ENCODE assay signal across 1 cellular context in the genomic region with DNA sequence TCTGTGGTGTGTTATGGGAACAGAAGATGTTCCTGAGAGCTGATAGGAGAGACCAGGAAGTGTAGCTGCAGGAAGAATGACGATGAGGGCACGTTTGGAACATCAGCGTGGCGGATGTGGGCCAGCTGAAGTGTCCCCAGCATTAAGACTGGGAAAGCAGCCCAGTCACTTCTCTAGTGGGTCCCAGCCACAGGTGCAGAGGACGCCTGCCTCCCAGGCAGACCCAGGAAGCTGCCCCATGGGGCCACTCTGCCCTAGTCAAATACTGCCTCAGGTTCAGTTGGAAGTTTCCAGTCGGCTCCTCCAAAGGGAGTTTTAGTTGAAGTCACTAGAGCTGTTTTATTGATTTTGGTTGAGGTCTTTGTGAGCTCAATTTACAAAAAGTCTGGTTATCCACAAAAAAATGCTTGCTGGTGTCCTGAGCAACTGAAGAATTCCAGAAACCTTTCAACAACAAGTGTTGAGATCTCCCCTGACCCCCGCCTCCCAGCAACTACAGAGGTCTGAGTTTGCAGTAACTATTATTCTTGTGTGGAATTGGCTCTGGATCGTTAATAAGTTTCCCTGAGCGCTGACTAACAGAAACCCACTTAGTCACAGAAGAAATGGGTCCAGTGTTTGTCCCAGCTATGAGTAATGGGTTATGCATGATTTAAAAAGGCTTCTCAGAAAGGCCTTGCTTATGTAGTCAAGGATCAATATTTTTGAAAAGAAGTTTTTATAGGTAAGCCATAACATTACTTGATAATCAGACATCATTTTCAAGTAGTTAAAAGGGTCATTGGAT.
A peak's percentile ranks its signal among the peaks of the same experiment; 100 is the strongest.
TF ChIP-seq lines count a peak whose summit lies in the region.

No MANE protein-coding gene starts in this region.

TF ChIP-seq in HepG2, 621 proteins besides CTCF, POLR2A, EP300 and RAD21 (continued from another document and continues in another):
- TF ChIP-seq, protein P1, sequence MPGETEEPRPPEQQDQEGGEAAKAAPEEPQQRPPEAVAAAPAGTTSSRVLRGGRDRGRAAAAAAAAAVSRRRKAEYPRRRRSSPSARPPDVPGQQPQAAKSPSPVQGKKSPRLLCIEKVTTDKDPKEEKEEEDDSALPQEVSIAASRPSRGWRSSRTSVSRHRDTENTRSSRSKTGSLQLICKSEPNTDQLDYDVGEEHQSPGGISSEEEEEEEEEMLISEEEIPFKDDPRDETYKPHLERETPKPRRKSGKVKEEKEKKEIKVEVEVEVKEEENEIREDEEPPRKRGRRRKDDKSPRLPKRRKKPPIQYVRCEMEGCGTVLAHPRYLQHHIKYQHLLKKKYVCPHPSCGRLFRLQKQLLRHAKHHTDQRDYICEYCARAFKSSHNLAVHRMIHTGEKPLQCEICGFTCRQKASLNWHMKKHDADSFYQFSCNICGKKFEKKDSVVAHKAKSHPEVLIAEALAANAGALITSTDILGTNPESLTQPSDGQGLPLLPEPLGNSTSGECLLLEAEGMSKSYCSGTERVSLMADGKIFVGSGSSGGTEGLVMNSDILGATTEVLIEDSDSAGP (CRISPR knock-in tag; IDR thresholded peaks at IDR 0.05; ENCODE audit: borderline replicate concordance) = peak; percentile 41; the same call in 1 of the 2 replicates
- TF ChIP-seq XRCC5 (optimal IDR thresholded peaks at IDR 0.05; ENCODE audit: low read length) (peak; percentile 29), ZBTB38 (CRISPR knock-in tag; IDR thresholded peaks at IDR 0.05) (peak; percentile 73; the same call in 1 of the 2 replicates), NFE2L1 (CRISPR knock-in tag; IDR thresholded peaks at IDR 0.05; ENCODE audit: borderline replicate concordance) (no peak), ZNF672 (CRISPR knock-in tag; IDR thresholded peaks at IDR 0.05) (no peak), ZNF614 (CRISPR knock-in tag; IDR thresholded peaks at IDR 0.05; ENCODE audit: borderline replicate concordance) (peak; percentile 36; the same call in 1 of the 2 replicates), PCBP1 (IDR thresholded peaks at IDR 0.05; ENCODE audit: borderline replicate concordance, low read depth, low read length) (no peak), ZNF768 (CRISPR knock-in tag; IDR thresholded peaks at IDR 0.05) (no peak), SRF (IDR thresholded peaks at IDR 0.05; ENCODE audit: low read depth, low read length) (no peak), HOXA5 (CRISPR knock-in tag; IDR thresholded peaks at IDR 0.05) (no peak), AGO2 (optimal IDR thresholded peaks at IDR 0.05; ENCODE audit: low read depth, low read length) (no peak), ZNF256 (CRISPR knock-in tag; conservative IDR thresholded peaks at IDR 0.05) (no peak), ZNF703 (CRISPR knock-in tag; IDR thresholded peaks at IDR 0.05; ENCODE audit: borderline replicate concordance) (no peak; the same call in 1 of the 2 replicates), FOXJ3 (CRISPR knock-in tag; IDR thresholded peaks at IDR 0.05; ENCODE audit: borderline replicate concordance) (peak; percentile 63; the same call in 1 of the 2 replicates), CBX1 (IDR thresholded peaks at IDR 0.05; ENCODE audit: low read depth) (no peak), ZNF224 (CRISPR knock-in tag; IDR thresholded peaks at IDR 0.05) (no peak), MAFK (conservative IDR thresholded peaks at IDR 0.05 in 1 of 2, IDR thresholded peaks at IDR 0.05 in 1 of 2; ENCODE audit: low read length in 2 of 2) (no peak), STAT5B (CRISPR knock-in tag; IDR thresholded peaks at IDR 0.05) (no peak), ZNF737 (CRISPR knock-in tag; IDR thresholded peaks at IDR 0.05; ENCODE audit: borderline replicate concordance) (no peak), ZNF263 (CRISPR knock-in tag; IDR thresholded peaks at IDR 0.05) (peak; percentile 21; the same call in 1 of the 2 replicates), ZNF24 (IDR thresholded peaks at IDR 0.05) (no peak), ZSCAN9 (CRISPR knock-in tag; IDR thresholded peaks at IDR 0.05; ENCODE audit: borderline replicate concordance) (peak; percentile 36; the same call in 1 of the 2 replicates), LCORL (IDR thresholded peaks at IDR 0.05) (no peak), LCORL (CRISPR knock-in tag; IDR thresholded peaks at IDR 0.05) (peak; percentile 57; the same call in 1 of the 2 replicates), ELF3 (CRISPR knock-in tag; IDR thresholded peaks at IDR 0.05) (peak; percentile 60), ETV5 (CRISPR knock-in tag; IDR thresholded peaks at IDR 0.05; ENCODE audit: borderline replicate concordance) (peak; percentile 80), SP2 (CRISPR knock-in tag; IDR thresholded peaks at IDR 0.05) (no peak), MXI1 (IDR thresholded peaks at IDR 0.05; ENCODE audit: borderline replicate concordance, low read depth, low read length) (peak; percentile 16; the same call in 1 of the 3 replicates), ZNF367 (CRISPR knock-in tag; IDR thresholded peaks at IDR 0.05; ENCODE audit: borderline replicate concordance) (no peak)
- TF ChIP-seq, protein P2, sequence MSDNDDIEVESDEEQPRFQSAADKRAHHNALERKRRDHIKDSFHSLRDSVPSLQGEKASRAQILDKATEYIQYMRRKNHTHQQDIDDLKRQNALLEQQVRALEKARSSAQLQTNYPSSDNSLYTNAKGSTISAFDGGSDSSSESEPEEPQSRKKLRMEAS (IDR thresholded peaks at IDR 0.05) = peak; percentile 35; the same call in 1 of the 2 replicates
- TF ChIP-seq, protein P3, sequence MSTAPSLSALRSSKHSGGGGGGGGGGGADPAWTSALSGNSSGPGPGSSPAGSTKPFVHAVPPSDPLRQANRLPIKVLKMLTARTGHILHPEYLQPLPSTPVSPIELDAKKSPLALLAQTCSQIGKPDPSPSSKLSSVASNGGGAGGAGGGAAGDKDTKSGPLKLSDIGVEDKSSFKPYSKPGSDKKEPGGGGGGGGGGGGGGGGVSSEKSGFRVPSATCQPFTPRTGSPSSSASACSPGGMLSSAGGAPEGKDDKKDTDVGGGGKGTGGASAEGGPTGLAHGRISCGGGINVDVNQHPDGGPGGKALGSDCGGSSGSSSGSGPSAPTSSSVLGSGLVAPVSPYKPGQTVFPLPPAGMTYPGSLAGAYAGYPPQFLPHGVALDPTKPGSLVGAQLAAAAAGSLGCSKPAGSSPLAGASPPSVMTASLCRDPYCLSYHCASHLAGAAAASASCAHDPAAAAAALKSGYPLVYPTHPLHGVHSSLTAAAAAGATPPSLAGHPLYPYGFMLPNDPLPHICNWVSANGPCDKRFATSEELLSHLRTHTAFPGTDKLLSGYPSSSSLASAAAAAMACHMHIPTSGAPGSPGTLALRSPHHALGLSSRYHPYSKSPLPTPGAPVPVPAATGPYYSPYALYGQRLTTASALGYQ (CRISPR knock-in tag; IDR thresholded peaks at IDR 0.05) = peak; percentile 81; the same call in 1 of the 2 replicates
- TF ChIP-seq, protein P4, sequence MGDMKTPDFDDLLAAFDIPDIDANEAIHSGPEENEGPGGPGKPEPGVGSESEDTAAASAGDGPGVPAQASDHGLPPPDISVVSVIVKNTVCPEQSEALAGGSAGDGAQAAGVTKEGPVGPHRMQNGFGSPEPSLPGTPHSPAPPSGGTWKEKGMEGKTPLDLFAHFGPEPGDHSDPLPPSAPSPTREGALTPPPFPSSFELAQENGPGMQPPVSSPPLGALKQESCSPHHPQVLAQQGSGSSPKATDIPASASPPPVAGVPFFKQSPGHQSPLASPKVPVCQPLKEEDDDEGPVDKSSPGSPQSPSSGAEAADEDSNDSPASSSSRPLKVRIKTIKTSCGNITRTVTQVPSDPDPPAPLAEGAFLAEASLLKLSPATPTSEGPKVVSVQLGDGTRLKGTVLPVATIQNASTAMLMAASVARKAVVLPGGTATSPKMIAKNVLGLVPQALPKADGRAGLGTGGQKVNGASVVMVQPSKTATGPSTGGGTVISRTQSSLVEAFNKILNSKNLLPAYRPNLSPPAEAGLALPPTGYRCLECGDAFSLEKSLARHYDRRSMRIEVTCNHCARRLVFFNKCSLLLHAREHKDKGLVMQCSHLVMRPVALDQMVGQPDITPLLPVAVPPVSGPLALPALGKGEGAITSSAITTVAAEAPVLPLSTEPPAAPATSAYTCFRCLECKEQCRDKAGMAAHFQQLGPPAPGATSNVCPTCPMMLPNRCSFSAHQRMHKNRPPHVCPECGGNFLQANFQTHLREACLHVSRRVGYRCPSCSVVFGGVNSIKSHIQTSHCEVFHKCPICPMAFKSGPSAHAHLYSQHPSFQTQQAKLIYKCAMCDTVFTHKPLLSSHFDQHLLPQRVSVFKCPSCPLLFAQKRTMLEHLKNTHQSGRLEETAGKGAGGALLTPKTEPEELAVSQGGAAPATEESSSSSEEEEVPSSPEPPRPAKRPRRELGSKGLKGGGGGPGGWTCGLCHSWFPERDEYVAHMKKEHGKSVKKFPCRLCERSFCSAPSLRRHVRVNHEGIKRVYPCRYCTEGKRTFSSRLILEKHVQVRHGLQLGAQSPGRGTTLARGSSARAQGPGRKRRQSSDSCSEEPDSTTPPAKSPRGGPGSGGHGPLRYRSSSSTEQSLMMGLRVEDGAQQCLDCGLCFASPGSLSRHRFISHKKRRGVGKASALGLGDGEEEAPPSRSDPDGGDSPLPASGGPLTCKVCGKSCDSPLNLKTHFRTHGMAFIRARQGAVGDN (CRISPR knock-in tag; IDR thresholded peaks at IDR 0.05) = peak; percentile 90
- TF ChIP-seq, protein P5, sequence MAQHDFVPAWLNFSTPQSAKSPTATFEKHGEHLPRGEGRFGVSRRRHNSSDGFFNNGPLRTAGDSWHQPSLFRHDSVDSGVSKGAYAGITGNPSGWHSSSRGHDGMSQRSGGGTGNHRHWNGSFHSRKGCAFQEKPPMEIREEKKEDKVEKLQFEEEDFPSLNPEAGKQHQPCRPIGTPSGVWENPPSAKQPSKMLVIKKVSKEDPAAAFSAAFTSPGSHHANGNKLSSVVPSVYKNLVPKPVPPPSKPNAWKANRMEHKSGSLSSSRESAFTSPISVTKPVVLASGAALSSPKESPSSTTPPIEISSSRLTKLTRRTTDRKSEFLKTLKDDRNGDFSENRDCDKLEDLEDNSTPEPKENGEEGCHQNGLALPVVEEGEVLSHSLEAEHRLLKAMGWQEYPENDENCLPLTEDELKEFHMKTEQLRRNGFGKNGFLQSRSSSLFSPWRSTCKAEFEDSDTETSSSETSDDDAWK (CRISPR knock-in tag; IDR thresholded peaks at IDR 0.05) = no peak
- TF ChIP-seq, protein P6, sequence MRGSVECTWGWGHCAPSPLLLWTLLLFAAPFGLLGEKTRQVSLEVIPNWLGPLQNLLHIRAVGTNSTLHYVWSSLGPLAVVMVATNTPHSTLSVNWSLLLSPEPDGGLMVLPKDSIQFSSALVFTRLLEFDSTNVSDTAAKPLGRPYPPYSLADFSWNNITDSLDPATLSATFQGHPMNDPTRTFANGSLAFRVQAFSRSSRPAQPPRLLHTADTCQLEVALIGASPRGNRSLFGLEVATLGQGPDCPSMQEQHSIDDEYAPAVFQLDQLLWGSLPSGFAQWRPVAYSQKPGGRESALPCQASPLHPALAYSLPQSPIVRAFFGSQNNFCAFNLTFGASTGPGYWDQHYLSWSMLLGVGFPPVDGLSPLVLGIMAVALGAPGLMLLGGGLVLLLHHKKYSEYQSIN (CRISPR knock-in tag; IDR thresholded peaks at IDR 0.05; ENCODE audit: borderline replicate concordance) = no peak
- TF ChIP-seq, protein P7, sequence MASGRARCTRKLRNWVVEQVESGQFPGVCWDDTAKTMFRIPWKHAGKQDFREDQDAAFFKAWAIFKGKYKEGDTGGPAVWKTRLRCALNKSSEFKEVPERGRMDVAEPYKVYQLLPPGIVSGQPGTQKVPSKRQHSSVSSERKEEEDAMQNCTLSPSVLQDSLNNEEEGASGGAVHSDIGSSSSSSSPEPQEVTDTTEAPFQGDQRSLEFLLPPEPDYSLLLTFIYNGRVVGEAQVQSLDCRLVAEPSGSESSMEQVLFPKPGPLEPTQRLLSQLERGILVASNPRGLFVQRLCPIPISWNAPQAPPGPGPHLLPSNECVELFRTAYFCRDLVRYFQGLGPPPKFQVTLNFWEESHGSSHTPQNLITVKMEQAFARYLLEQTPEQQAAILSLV (CRISPR knock-in tag; IDR thresholded peaks at IDR 0.05; ENCODE audit: borderline replicate concordance) = no peak
- TF ChIP-seq, protein P8, sequence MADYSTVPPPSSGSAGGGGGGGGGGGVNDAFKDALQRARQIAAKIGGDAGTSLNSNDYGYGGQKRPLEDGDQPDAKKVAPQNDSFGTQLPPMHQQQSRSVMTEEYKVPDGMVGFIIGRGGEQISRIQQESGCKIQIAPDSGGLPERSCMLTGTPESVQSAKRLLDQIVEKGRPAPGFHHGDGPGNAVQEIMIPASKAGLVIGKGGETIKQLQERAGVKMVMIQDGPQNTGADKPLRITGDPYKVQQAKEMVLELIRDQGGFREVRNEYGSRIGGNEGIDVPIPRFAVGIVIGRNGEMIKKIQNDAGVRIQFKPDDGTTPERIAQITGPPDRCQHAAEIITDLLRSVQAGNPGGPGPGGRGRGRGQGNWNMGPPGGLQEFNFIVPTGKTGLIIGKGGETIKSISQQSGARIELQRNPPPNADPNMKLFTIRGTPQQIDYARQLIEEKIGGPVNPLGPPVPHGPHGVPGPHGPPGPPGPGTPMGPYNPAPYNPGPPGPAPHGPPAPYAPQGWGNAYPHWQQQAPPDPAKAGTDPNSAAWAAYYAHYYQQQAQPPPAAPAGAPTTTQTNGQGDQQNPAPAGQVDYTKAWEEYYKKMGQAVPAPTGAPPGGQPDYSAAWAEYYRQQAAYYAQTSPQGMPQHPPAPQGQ (CRISPR knock-in tag; IDR thresholded peaks at IDR 0.05; ENCODE audit: borderline replicate concordance) = no peak
- TF ChIP-seq, protein P9, sequence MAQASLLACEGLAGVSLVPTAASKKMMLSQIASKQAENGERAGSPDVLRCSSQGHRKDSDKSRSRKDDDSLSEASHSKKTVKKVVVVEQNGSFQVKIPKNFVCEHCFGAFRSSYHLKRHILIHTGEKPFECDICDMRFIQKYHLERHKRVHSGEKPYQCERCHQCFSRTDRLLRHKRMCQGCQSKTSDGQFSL (CRISPR knock-in tag; IDR thresholded peaks at IDR 0.05) = no peak
- TF ChIP-seq, protein P10, sequence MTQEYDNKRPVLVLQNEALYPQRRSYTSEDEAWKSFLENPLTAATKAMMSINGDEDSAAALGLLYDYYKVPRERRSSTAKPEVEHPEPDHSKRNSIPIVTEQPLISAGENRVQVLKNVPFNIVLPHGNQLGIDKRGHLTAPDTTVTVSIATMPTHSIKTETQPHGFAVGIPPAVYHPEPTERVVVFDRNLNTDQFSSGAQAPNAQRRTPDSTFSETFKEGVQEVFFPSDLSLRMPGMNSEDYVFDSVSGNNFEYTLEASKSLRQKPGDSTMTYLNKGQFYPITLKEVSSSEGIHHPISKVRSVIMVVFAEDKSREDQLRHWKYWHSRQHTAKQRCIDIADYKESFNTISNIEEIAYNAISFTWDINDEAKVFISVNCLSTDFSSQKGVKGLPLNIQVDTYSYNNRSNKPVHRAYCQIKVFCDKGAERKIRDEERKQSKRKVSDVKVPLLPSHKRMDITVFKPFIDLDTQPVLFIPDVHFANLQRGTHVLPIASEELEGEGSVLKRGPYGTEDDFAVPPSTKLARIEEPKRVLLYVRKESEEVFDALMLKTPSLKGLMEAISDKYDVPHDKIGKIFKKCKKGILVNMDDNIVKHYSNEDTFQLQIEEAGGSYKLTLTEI (CRISPR knock-in tag; conservative IDR thresholded peaks at IDR 0.05) = no peak
- TF ChIP-seq, protein P11, sequence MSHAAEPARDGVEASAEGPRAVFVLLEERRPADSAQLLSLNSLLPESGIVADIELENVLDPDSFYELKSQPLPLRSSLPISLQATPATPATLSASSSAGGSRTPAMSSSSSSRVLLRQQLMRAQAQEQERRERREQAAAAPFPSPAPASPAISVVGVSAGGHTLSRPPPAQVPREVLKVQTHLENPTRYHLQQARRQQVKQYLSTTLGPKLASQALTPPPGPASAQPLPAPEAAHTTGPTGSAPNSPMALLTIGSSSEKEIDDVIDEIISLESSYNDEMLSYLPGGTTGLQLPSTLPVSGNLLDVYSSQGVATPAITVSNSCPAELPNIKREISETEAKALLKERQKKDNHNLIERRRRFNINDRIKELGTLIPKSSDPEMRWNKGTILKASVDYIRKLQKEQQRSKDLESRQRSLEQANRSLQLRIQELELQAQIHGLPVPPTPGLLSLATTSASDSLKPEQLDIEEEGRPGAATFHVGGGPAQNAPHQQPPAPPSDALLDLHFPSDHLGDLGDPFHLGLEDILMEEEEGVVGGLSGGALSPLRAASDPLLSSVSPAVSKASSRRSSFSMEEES (CRISPR knock-in tag; IDR thresholded peaks at IDR 0.05) = peak; percentile 76
